In the genomic region with DNA sequence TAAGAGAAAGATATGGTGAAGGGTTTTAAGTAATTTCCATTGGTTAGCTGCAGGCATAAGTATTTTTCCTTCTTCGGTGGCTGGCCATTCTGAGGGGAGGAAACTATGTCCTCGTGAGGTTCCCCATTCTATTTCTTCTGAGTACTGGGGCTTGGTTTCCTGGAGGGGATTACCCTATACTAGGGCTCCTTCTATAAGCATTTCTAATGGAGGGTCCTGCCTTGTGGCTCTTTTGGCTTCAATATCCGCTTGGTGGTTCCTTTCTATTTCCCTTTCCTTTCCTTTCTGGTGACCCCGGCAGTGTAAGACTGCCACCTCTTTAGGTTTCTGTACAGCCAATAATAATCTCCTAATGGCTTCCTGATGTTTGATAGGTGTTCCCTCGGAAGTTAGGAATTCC, we compare ENCODE assay signal across 7 cellular contexts. TPM values are rescaled to one million over a fixed set of nuclear protein-coding genes. Genes with fewer than 3 reads are reported as not detected.
A peak's percentile ranks its signal among the peaks of the same experiment; 100 is the strongest.
DNase-seq lines count a peak whose midpoint lies in the region; ATAC-seq and TF ChIP-seq lines count a peak whose summit lies in the region.
"Not testable (repeated sequence)": the region's sequence is repeated elsewhere in the genome, so short reads cannot be mapped to it uniquely, and the experiment has no call there.

No MANE protein-coding gene starts in this region.

- CTCF ChIA-PET in CD8-positive, alpha-beta memory T cell (lab: Charles Lee), result interaction anchor here (1.0 to 4.3 kb wide), 6 partner anchors 11 to 59 kb away, joined by 3 to 37 read pairs (median 7); a partner anchor contains a TSS
- CTCF ChIA-PET in activated CD8-positive, alpha-beta T cell treated with anti-CD3 and anti-CD28 coated beads for 36 hours (lab: Charles Lee), result interaction anchor here (1.4 to 5.4 kb wide), 4 partner anchors 17 to 59 kb away, joined by 3 to 58 read pairs (median 8); a partner anchor contains a TSS
- CTCF ChIA-PET in naive thymus-derived CD4-positive, alpha-beta T cell (lab: Charles Lee), result interaction anchor here (1.9 kb wide), 1 partner anchor 49 kb away, joined by 7 read pairs; no protein-coding TSS in a partner anchor

- not testable (repeated sequence) for H3K9me3 Mint-ChIP-seq in CD8-positive, alpha-beta memory T cell; T-helper 2 cell treated with Interferon-gamma antibody and Interleukin-4, amounts not matched to agents 5 μg/mL and 100 μg/mL, for 36 hours; activated naive CD8-positive, alpha-beta T cell treated with anti-CD3 and anti-CD28 coated beads, Interleukin-2, amount 10 ng/mL, durations not matched to agents 7 days and 5 days; stimulated activated memory B cell treated with anti-CD40 and anti-IgM and Interleukin-4, amounts not matched to agents 10 μg/mL and 1 μg/mL and 100 μg/mL, for 72 hours
- peaks cover 24% of the 10 kb centered on the region for H3K9me3 Mint-ChIP-seq in activated CD8-positive, alpha-beta T cell treated with anti-CD3 and anti-CD28 coated beads for 36 hours
- H3K9me3 Mint-ChIP-seq in activated T-helper 2 cell treated with anti-CD3 and anti-CD28 coated beads, Interferon-gamma antibody, Interleukin-2, Interleukin-4, amounts not matched to agents 10 μg/mL and 5 μg/mL and 100 μg/mL, durations not matched to agents 14 hours and 24 hours and 36 hours, result peaks cover 16% of the 10 kb centered on the region
- H3K9me3 Mint-ChIP-seq in naive thymus-derived CD4-positive, alpha-beta T cell, result peaks cover 0 to 19% (median 2%) of the 10 kb centered on the region in 11 donors

- peak overlapping the region; percentile 29 to 89 (median 80) for H3K4me3 Mint-ChIP-seq in CD8-positive, alpha-beta memory T cell
- H3K4me3 Mint-ChIP-seq in T-helper 2 cell treated with Interferon-gamma antibody and Interleukin-4, amounts not matched to agents 5 μg/mL and 100 μg/mL, for 36 hours, result peak overlapping the region; percentile 92
- peak overlapping the region; percentile 68 for H3K4me3 Mint-ChIP-seq in activated CD8-positive, alpha-beta T cell treated with anti-CD3 and anti-CD28 coated beads for 36 hours
- H3K4me3 Mint-ChIP-seq in activated T-helper 2 cell treated with anti-CD3 and anti-CD28 coated beads, Interferon-gamma antibody, Interleukin-2, Interleukin-4, amounts not matched to agents 10 μg/mL and 5 μg/mL and 100 μg/mL, durations not matched to agents 14 hours and 24 hours and 36 hours (ENCODE audit: low read depth); stimulated activated memory B cell treated with anti-CD40 and anti-IgM and Interleukin-4, amounts not matched to agents 10 μg/mL and 1 μg/mL and 100 μg/mL, for 72 hours: not testable (repeated sequence)
- H3K4me3 Mint-ChIP-seq in activated naive CD8-positive, alpha-beta T cell treated with anti-CD3 and anti-CD28 coated beads, Interleukin-2, amount 10 ng/mL, durations not matched to agents 7 days and 5 days, result peak overlapping the region; percentile 80
- H3K4me3 Mint-ChIP-seq in naive thymus-derived CD4-positive, alpha-beta T cell, result peak overlapping the region; percentile 15 to 87 (median 57)

- H3K36me3 Mint-ChIP-seq in CD8-positive, alpha-beta memory T cell, result peaks cover 7 to 25% (median 12%) of the 10 kb centered on the region in 3 donors
- H3K36me3 Mint-ChIP-seq in T-helper 2 cell treated with Interferon-gamma antibody and Interleukin-4, amounts not matched to agents 5 μg/mL and 100 μg/mL, for 36 hours (ENCODE audit: low read depth), result peaks cover 71% of the 10 kb centered on the region
- H3K36me3 Mint-ChIP-seq in activated CD8-positive, alpha-beta T cell treated with anti-CD3 and anti-CD28 coated beads for 36 hours (ENCODE audit: low read depth), result peaks cover 69% of the 10 kb centered on the region
- peaks cover 61% of the 10 kb centered on the region for H3K36me3 Mint-ChIP-seq in activated T-helper 2 cell treated with anti-CD3 and anti-CD28 coated beads, Interferon-gamma antibody, Interleukin-2, Interleukin-4, amounts not matched to agents 10 μg/mL and 5 μg/mL and 100 μg/mL, durations not matched to agents 14 hours and 24 hours and 36 hours (ENCODE audit: low read depth)
- H3K36me3 Mint-ChIP-seq in activated naive CD8-positive, alpha-beta T cell treated with anti-CD3 and anti-CD28 coated beads, Interleukin-2, amount 10 ng/mL, durations not matched to agents 7 days and 5 days, result peaks cover 57% of the 10 kb centered on the region
- peaks cover 0 to 71% (median 19%) of the 10 kb centered on the region in 5 donors for H3K36me3 Mint-ChIP-seq in naive thymus-derived CD4-positive, alpha-beta T cell
- peaks cover 29% of the 10 kb centered on the region for H3K36me3 Mint-ChIP-seq in stimulated activated memory B cell treated with anti-CD40 and anti-IgM and Interleukin-4, amounts not matched to agents 10 μg/mL and 1 μg/mL and 100 μg/mL, for 72 hours

- not testable (repeated sequence) for H3K27me3 ChIP-seq in CD8-positive, alpha-beta memory T cell (ENCODE audit: insufficient read depth, low read length, poor library complexity, severe bottlenecking); naive thymus-derived CD4-positive, alpha-beta T cell (ENCODE audit: control insufficient read depth in 2 of 2, insufficient read depth in 2 of 2, low read length in 2 of 2)

- not testable (repeated sequence) for H3K27me3 Mint-ChIP-seq in CD8-positive, alpha-beta memory T cell; T-helper 2 cell treated with Interferon-gamma antibody and Interleukin-4, amounts not matched to agents 5 μg/mL and 100 μg/mL, for 36 hours (ENCODE audit: low read depth); activated CD8-positive, alpha-beta T cell treated with anti-CD3 and anti-CD28 coated beads for 36 hours; activated T-helper 2 cell treated with anti-CD3 and anti-CD28 coated beads, Interferon-gamma antibody, Interleukin-2, Interleukin-4, amounts not matched to agents 10 μg/mL and 5 μg/mL and 100 μg/mL, durations not matched to agents 14 hours and 24 hours and 36 hours (ENCODE audit: low read depth); activated naive CD8-positive, alpha-beta T cell treated with anti-CD3 and anti-CD28 coated beads, Interleukin-2, amount 10 ng/mL, durations not matched to agents 7 days and 5 days; naive thymus-derived CD4-positive, alpha-beta T cell; stimulated activated memory B cell treated with anti-CD40 and anti-IgM and Interleukin-4, amounts not matched to agents 10 μg/mL and 1 μg/mL and 100 μg/mL, for 72 hours

- not testable (repeated sequence) for H3K4me3 ChIP-seq in CD8-positive, alpha-beta memory T cell (ENCODE audit: low read length); naive thymus-derived CD4-positive, alpha-beta T cell (ENCODE audit: low read length)

- ATAC-seq in activated CD8-positive, alpha-beta T cell treated with anti-CD3 and anti-CD28 coated beads for 36 hours; activated naive CD8-positive, alpha-beta T cell treated with anti-CD3 and anti-CD28 coated beads, Interleukin-2, amount 10 ng/mL, durations not matched to agents 7 days and 5 days (ENCODE audit: low read depth); naive thymus-derived CD4-positive, alpha-beta T cell; stimulated activated memory B cell treated with anti-CD40 and anti-IgM and Interleukin-4, amounts not matched to agents 10 μg/mL and 1 μg/mL and 100 μg/mL, for 72 hours: not testable (repeated sequence)

- peak overlapping the region; percentile 25 for H3K27ac ChIP-seq in CD8-positive, alpha-beta memory T cell (ENCODE audit: low read depth, low read length)
- H3K27ac ChIP-seq in naive thymus-derived CD4-positive, alpha-beta T cell (ENCODE audit: low read depth, low read length), result not testable (repeated sequence)

- H3K27ac Mint-ChIP-seq in CD8-positive, alpha-beta memory T cell, result peak overlapping the region; percentile 87 to 99 (median 98)
- peak overlapping the region; percentile 99 for H3K27ac Mint-ChIP-seq in T-helper 2 cell treated with Interferon-gamma antibody and Interleukin-4, amounts not matched to agents 5 μg/mL and 100 μg/mL, for 36 hours
- H3K27ac Mint-ChIP-seq in activated CD8-positive, alpha-beta T cell treated with anti-CD3 and anti-CD28 coated beads for 36 hours, result peak overlapping the region; percentile 99
- H3K27ac Mint-ChIP-seq in activated T-helper 2 cell treated with anti-CD3 and anti-CD28 coated beads, Interferon-gamma antibody, Interleukin-2, Interleukin-4, amounts not matched to agents 10 μg/mL and 5 μg/mL and 100 μg/mL, durations not matched to agents 14 hours and 24 hours and 36 hours, result peak overlapping the region; percentile 100
- peak overlapping the region; percentile 97 for H3K27ac Mint-ChIP-seq in activated naive CD8-positive, alpha-beta T cell treated with anti-CD3 and anti-CD28 coated beads, Interleukin-2, amount 10 ng/mL, durations not matched to agents 7 days and 5 days
- peak overlapping the region in 6 of 9 donors; percentile 16 to 98 (median 44) for H3K27ac Mint-ChIP-seq in naive thymus-derived CD4-positive, alpha-beta T cell
- H3K27ac Mint-ChIP-seq in stimulated activated memory B cell treated with anti-CD40 and anti-IgM and Interleukin-4, amounts not matched to agents 10 μg/mL and 1 μg/mL and 100 μg/mL, for 72 hours, result peak overlapping the region; percentile 87

- intact Hi-C loops in activated CD8-positive, alpha-beta T cell treated with anti-CD3 and anti-CD28 coated beads for 36 hours (cut with micrococcal nuclease), result loop anchor here (5.0 kb wide), 3 partner anchors 36 to 191 kb away; a partner anchor contains a TSS
- intact Hi-C loops in activated T-helper 2 cell treated with anti-CD3 and anti-CD28 coated beads, Interferon-gamma antibody, Interleukin-2, Interleukin-4, amounts not matched to agents 10 μg/mL and 5 μg/mL and 100 μg/mL, durations not matched to agents 14 hours and 24 hours and 36 hours (cut with micrococcal nuclease), result loop anchor here (5.0 kb wide), 3 partner anchors 36 to 91 kb away; no protein-coding TSS in a partner anchor
- intact Hi-C loops in naive thymus-derived CD4-positive, alpha-beta T cell (cut with micrococcal nuclease), result not testable (repeated sequence)

- not testable (repeated sequence) for TF ChIP-seq CTCF in activated CD8-positive, alpha-beta T cell treated with anti-CD3 and anti-CD28 coated beads for 36 hours (IDR thresholded peaks at IDR 0.05)

- not testable (repeated sequence) for H3K9me3 ChIP-seq in CD8-positive, alpha-beta memory T cell (ENCODE audit: low read length); naive thymus-derived CD4-positive, alpha-beta T cell (ENCODE audit: control insufficient read depth in 2 of 3, low read length in 3 of 3)

- POLR2A ChIA-PET in CD8-positive, alpha-beta memory T cell (lab: Charles Lee), result interaction anchor here (1.8 to 4.6 kb wide), 2 partner anchors 15 to 19 kb away, joined by 7 to 88 read pairs; a partner anchor contains a TSS
- POLR2A ChIA-PET in activated CD8-positive, alpha-beta T cell treated with anti-CD3 and anti-CD28 coated beads for 36 hours (lab: Charles Lee), result interaction anchor here (0.6 to 5.5 kb wide), 6 partner anchors 13 to 1746 kb away, joined by 3 to 274 read pairs (median 20); a partner anchor contains a TSS
- POLR2A ChIA-PET in activated naive CD8-positive, alpha-beta T cell treated with anti-CD3 and anti-CD28 coated beads, Interleukin-2, amount 10 ng/mL, durations not matched to agents 7 days and 5 days (lab: Charles Lee), result interaction anchor here (0.8 to 5.6 kb wide), 6 partner anchors 17 to 37 kb away, joined by 3 to 220 read pairs (median 30); a partner anchor contains a TSS
- POLR2A ChIA-PET in naive thymus-derived CD4-positive, alpha-beta T cell (lab: Charles Lee), result interaction anchor here (1.0 to 5.5 kb wide), 5 partner anchors 18 to 60 kb away, joined by 3 to 103 read pairs (median 7); a partner anchor contains a TSS

- H3K4me1 ChIP-seq in CD8-positive, alpha-beta memory T cell (ENCODE audit: insufficient read depth, low read length), result peaks cover 80% of the 10 kb centered on the region
- H3K4me1 ChIP-seq in naive thymus-derived CD4-positive, alpha-beta T cell (ENCODE audit: control insufficient read depth in 2 of 2, insufficient read depth in 2 of 2, low read length in 2 of 2), result peaks cover 73 to 76% of the 10 kb centered on the region in 2 donors

- not testable (repeated sequence) for H3K36me3 ChIP-seq in CD8-positive, alpha-beta memory T cell (ENCODE audit: insufficient read depth, low read length); naive thymus-derived CD4-positive, alpha-beta T cell (ENCODE audit: control insufficient read depth in 2 of 3, insufficient read depth in 3 of 3, low read length in 3 of 3)

- peaks cover 90 to 100% (median 95%) of the 10 kb centered on the region in 3 donors for H3K4me1 Mint-ChIP-seq in CD8-positive, alpha-beta memory T cell
- H3K4me1 Mint-ChIP-seq in T-helper 2 cell treated with Interferon-gamma antibody and Interleukin-4, amounts not matched to agents 5 μg/mL and 100 μg/mL, for 36 hours (ENCODE audit: low read depth), result peaks cover 86% of the 10 kb centered on the region
- peaks cover 92% of the 10 kb centered on the region for H3K4me1 Mint-ChIP-seq in activated CD8-positive, alpha-beta T cell treated with anti-CD3 and anti-CD28 coated beads for 36 hours (ENCODE audit: low read depth)
- peaks cover 81% of the 10 kb centered on the region for H3K4me1 Mint-ChIP-seq in activated T-helper 2 cell treated with anti-CD3 and anti-CD28 coated beads, Interferon-gamma antibody, Interleukin-2, Interleukin-4, amounts not matched to agents 10 μg/mL and 5 μg/mL and 100 μg/mL, durations not matched to agents 14 hours and 24 hours and 36 hours (ENCODE audit: low read depth)
- H3K4me1 Mint-ChIP-seq in activated naive CD8-positive, alpha-beta T cell treated with anti-CD3 and anti-CD28 coated beads, Interleukin-2, amount 10 ng/mL, durations not matched to agents 7 days and 5 days, result peaks cover 85% of the 10 kb centered on the region
- peaks cover 67 to 99% (median 93%) of the 10 kb centered on the region in 7 donors for H3K4me1 Mint-ChIP-seq in naive thymus-derived CD4-positive, alpha-beta T cell
- peaks cover 62% of the 10 kb centered on the region for H3K4me1 Mint-ChIP-seq in stimulated activated memory B cell treated with anti-CD40 and anti-IgM and Interleukin-4, amounts not matched to agents 10 μg/mL and 1 μg/mL and 100 μg/mL, for 72 hours

- DNase-seq in CD8-positive, alpha-beta memory T cell, result peak in 1 of 5 donors; percentile 36
- not testable (repeated sequence) for DNase-seq in T-helper 2 cell treated with Interferon-gamma antibody and Interleukin-4, amounts not matched to agents 5 μg/mL and 100 μg/mL, for 36 hours (ENCODE audit: low spot score); activated T-helper 2 cell treated with anti-CD3 and anti-CD28 coated beads, Interferon-gamma antibody, Interleukin-2, Interleukin-4, amounts not matched to agents 10 μg/mL and 5 μg/mL and 100 μg/mL, durations not matched to agents 14 hours and 24 hours and 36 hours (ENCODE audit: low spot score); activated naive CD8-positive, alpha-beta T cell treated with anti-CD3 and anti-CD28 coated beads, Interleukin-2, amount 10 ng/mL, durations not matched to agents 7 days and 5 days; naive thymus-derived CD4-positive, alpha-beta T cell
- peak; percentile 25 for DNase-seq in activated CD8-positive, alpha-beta T cell treated with anti-CD3 and anti-CD28 coated beads for 36 hours

RNA-seq across cellular contexts. Expression of a gene that starts 18.1 kb away (rescaled TPM):
- total RNA-seq in CD8-positive, alpha-beta memory T cell, result 10 to 100 TPM; 14.2 to 15.4 TPM
- 22.7 TPM for polyA plus RNA-seq in CD8-positive, alpha-beta memory T cell
- total RNA-seq in activated CD8-positive, alpha-beta T cell treated with anti-CD3 and anti-CD28 coated beads for 36 hours, result 10 to 100 TPM; 11.9 to 14.0 TPM
- total RNA-seq in activated T-helper 2 cell treated with anti-CD3 and anti-CD28 coated beads, Interferon-gamma antibody, Interleukin-2, Interleukin-4, amounts not matched to agents 10 μg/mL and 5 μg/mL and 100 μg/mL, durations not matched to agents 14 hours and 24 hours and 36 hours, result 5.7 and 6.0 TPM in 2 replicates
- 10 to 100 TPM; 23.0 to 28.0 TPM for total RNA-seq in activated naive CD8-positive, alpha-beta T cell treated with anti-CD3 and anti-CD28 coated beads, Interleukin-2, amount 10 ng/mL, durations not matched to agents 7 days and 5 days
- total RNA-seq in naive thymus-derived CD4-positive, alpha-beta T cell, result 10 to 100 TPM in 1 of 5 experiments, 1 to 10 TPM in 3, under 1 TPM in 1; 0.86 to 38.6 (median 2.3) TPM
- under 1 TPM in 1 of 2 donors, not detected in 1; 0.67 TPM for polyA plus RNA-seq in naive thymus-derived CD4-positive, alpha-beta T cell

Comparison
In these comparisons a context has a peak if more than half of its experiments do, and no peak if none do; other contexts are left out.
1. H3K27ac Mint-ChIP-seq: peak in every context shown above with its lines; median percentile 100 in activated T-helper 2 cell treated with anti-CD3 and anti-CD28 coated beads, Interferon-gamma antibody, Interleukin-2, Interleukin-4, amounts not matched to agents 10 μg/mL and 5 μg/mL and 100 μg/mL, durations not matched to agents 14 hours and 24 hours and 36 hours; 99 in T-helper 2 cell treated with Interferon-gamma antibody and Interleukin-4, amounts not matched to agents 5 μg/mL and 100 μg/mL, for 36 hours; 99 in activated CD8-positive, alpha-beta T cell treated with anti-CD3 and anti-CD28 coated beads for 36 hours; 98 in CD8-positive, alpha-beta memory T cell; 97 in activated naive CD8-positive, alpha-beta T cell treated with anti-CD3 and anti-CD28 coated beads, Interleukin-2, amount 10 ng/mL, durations not matched to agents 7 days and 5 days; 87 in stimulated activated memory B cell treated with anti-CD40 and anti-IgM and Interleukin-4, amounts not matched to agents 10 μg/mL and 1 μg/mL and 100 μg/mL, for 72 hours; 44 in naive thymus-derived CD4-positive, alpha-beta T cell.